Comparison of ENCODE assay signal across 1 cellular context in genomic region chr6:44133003-44133931, GRCh38.
TF ChIP-seq lines count a peak whose summit lies in the region.

No MANE protein-coding gene starts in this region.

TF ChIP-seq in K562, 482 proteins besides CTCF, POLR2A, EP300 and RAD21 (continued from another document and continues in another):
- TF ChIP-seq MGA (IDR thresholded peaks at IDR 0.05), result no peak
- no peak for TF ChIP-seq IFI16 (CRISPR knock-in tag; IDR thresholded peaks at IDR 0.05)
- no peak for TF ChIP-seq NR3C1 (CRISPR knock-in tag; IDR thresholded peaks at IDR 0.05)
- TF ChIP-seq NCOA6 (IDR thresholded peaks at IDR 0.05), result no peak
- TF ChIP-seq, protein P1, sequence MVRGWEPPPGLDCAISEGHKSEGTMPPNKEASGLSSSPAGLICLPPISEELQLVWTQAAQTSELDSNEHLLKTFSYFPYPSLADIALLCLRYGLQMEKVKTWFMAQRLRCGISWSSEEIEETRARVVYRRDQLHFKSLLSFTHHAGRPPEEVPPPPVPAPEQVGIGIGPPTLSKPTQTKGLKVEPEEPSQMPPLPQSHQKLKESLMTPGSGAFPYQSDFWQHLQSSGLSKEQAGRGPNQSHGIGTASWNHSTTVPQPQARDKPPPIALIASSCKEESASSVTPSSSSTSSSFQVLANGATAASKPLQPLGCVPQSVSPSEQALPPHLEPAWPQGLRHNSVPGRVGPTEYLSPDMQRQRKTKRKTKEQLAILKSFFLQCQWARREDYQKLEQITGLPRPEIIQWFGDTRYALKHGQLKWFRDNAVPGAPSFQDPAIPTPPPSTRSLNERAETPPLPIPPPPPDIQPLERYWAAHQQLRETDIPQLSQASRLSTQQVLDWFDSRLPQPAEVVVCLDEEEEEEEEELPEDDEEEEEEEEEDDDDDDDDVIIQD (CRISPR knock-in tag; IDR thresholded peaks at IDR 0.05), result no peak
- TF ChIP-seq ZKSCAN1 (IDR thresholded peaks at IDR 0.05; ENCODE audit: low read depth, low read length), result no peak
- no peak for TF ChIP-seq THAP7 (CRISPR knock-in tag; IDR thresholded peaks at IDR 0.05)
- TF ChIP-seq LARP7 (IDR thresholded peaks at IDR 0.05), result no peak
- no peak for TF ChIP-seq ATF1 (CRISPR knock-in tag; IDR thresholded peaks at IDR 0.05)
- TF ChIP-seq ATF1 (tag; IDR thresholded peaks at IDR 0.05), result no peak; the same call in 1 of the 2 replicates
- no peak for TF ChIP-seq CBFB (CRISPR knock-in tag; IDR thresholded peaks at IDR 0.05)
- TF ChIP-seq HMGN3 (IDR thresholded peaks at IDR 0.05; ENCODE audit: borderline replicate concordance, extremely low read depth, insufficient read length, low read depth, low read length), result no peak
- no peak for TF ChIP-seq RUNX1 (IDR thresholded peaks at IDR 0.05; ENCODE audit: low read depth)
- TF ChIP-seq CXXC5 (CRISPR knock-in tag; IDR thresholded peaks at IDR 0.05), result peak; percentile 18; the same call in 1 of the 2 replicates
- TF ChIP-seq POLR3G (IDR thresholded peaks at IDR 0.05; ENCODE audit: extremely low read depth, insufficient read length, insufficient replicate concordance), result no peak
- TF ChIP-seq, protein P2, sequence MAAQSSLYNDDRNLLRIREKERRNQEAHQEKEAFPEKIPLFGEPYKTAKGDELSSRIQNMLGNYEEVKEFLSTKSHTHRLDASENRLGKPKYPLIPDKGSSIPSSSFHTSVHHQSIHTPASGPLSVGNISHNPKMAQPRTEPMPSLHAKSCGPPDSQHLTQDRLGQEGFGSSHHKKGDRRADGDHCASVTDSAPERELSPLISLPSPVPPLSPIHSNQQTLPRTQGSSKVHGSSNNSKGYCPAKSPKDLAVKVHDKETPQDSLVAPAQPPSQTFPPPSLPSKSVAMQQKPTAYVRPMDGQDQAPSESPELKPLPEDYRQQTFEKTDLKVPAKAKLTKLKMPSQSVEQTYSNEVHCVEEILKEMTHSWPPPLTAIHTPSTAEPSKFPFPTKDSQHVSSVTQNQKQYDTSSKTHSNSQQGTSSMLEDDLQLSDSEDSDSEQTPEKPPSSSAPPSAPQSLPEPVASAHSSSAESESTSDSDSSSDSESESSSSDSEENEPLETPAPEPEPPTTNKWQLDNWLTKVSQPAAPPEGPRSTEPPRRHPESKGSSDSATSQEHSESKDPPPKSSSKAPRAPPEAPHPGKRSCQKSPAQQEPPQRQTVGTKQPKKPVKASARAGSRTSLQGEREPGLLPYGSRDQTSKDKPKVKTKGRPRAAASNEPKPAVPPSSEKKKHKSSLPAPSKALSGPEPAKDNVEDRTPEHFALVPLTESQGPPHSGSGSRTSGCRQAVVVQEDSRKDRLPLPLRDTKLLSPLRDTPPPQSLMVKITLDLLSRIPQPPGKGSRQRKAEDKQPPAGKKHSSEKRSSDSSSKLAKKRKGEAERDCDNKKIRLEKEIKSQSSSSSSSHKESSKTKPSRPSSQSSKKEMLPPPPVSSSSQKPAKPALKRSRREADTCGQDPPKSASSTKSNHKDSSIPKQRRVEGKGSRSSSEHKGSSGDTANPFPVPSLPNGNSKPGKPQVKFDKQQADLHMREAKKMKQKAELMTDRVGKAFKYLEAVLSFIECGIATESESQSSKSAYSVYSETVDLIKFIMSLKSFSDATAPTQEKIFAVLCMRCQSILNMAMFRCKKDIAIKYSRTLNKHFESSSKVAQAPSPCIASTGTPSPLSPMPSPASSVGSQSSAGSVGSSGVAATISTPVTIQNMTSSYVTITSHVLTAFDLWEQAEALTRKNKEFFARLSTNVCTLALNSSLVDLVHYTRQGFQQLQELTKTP (IDR thresholded peaks at IDR 0.05; ENCODE audit: low read depth in 1 of 2, partially characterized antibody in 2 of 2), result peak in 1 of 2 experiments; percentile 96
- no peak for TF ChIP-seq SRSF3 (IDR thresholded peaks at IDR 0.05; ENCODE audit: insufficient read depth, low read length)
- TF ChIP-seq ZNF507 (tag; conservative IDR thresholded peaks at IDR 0.05), result no peak
- no peak for TF ChIP-seq CC2D1A (IDR thresholded peaks at IDR 0.05)
- no peak for TF ChIP-seq FOXO4 (CRISPR knock-in tag; IDR thresholded peaks at IDR 0.05)
- no peak for TF ChIP-seq ZNF79 (CRISPR knock-in tag; IDR thresholded peaks at IDR 0.05; ENCODE audit: low read depth)
- TF ChIP-seq, protein P3, sequence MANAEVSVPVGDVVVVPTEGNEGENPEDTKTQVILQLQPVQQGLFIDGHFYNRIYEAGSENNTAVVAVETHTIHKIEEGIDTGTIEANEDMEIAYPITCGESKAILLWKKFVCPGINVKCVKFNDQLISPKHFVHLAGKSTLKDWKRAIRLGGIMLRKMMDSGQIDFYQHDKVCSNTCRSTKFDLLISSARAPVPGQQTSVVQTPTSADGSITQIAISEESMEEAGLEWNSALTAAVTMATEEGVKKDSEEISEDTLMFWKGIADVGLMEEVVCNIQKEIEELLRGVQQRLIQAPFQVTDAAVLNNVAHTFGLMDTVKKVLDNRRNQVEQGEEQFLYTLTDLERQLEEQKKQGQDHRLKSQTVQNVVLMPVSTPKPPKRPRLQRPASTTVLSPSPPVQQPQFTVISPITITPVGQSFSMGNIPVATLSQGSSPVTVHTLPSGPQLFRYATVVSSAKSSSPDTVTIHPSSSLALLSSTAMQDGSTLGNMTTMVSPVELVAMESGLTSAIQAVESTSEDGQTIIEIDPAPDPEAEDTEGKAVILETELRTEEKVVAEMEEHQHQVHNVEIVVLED (CRISPR knock-in tag; IDR thresholded peaks at IDR 0.05), result no peak
- no peak for TF ChIP-seq TGIF2 (CRISPR knock-in tag; IDR thresholded peaks at IDR 0.05)
- TF ChIP-seq EWSR1 (IDR thresholded peaks at IDR 0.05; ENCODE audit: borderline replicate concordance, low read depth, partially characterized antibody), result no peak
- no peak for TF ChIP-seq JUNB (CRISPR knock-in tag; conservative IDR thresholded peaks at IDR 0.05)
- TF ChIP-seq, protein P4, sequence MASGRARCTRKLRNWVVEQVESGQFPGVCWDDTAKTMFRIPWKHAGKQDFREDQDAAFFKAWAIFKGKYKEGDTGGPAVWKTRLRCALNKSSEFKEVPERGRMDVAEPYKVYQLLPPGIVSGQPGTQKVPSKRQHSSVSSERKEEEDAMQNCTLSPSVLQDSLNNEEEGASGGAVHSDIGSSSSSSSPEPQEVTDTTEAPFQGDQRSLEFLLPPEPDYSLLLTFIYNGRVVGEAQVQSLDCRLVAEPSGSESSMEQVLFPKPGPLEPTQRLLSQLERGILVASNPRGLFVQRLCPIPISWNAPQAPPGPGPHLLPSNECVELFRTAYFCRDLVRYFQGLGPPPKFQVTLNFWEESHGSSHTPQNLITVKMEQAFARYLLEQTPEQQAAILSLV (tag; IDR thresholded peaks at IDR 0.05), result no peak
- no peak for TF ChIP-seq SIN3B (IDR thresholded peaks at IDR 0.05; ENCODE audit: low read depth)
- TF ChIP-seq MTA3 (IDR thresholded peaks at IDR 0.05; ENCODE audit: borderline replicate concordance), result 0 out of 2 replicates have a peak, but pooled peaks have one; percentile 33
- TF ChIP-seq HNRNPUL1 (IDR thresholded peaks at IDR 0.05; ENCODE audit: low read length), result no peak
- no peak for TF ChIP-seq ZNF511 (CRISPR knock-in tag; IDR thresholded peaks at IDR 0.05)
- no peak for TF ChIP-seq JUN (IDR thresholded peaks at IDR 0.05; ENCODE audit: borderline replicate concordance, low read depth, low read length)
- TF ChIP-seq JUN (CRISPR knock-in tag; IDR thresholded peaks at IDR 0.05; ENCODE audit: borderline replicate concordance), result no peak
- TF ChIP-seq, protein P5, sequence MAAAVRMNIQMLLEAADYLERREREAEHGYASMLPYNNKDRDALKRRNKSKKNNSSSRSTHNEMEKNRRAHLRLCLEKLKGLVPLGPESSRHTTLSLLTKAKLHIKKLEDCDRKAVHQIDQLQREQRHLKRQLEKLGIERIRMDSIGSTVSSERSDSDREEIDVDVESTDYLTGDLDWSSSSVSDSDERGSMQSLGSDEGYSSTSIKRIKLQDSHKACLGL (CRISPR knock-in tag; IDR thresholded peaks at IDR 0.05; ENCODE audit: borderline replicate concordance, poor library complexity, severe bottlenecking), result no peak
- TF ChIP-seq ZBTB7A (IDR thresholded peaks at IDR 0.05; ENCODE audit: borderline replicate concordance, control insufficient read depth, low read depth, low read length), result peak; percentile 51; the same call in 1 of the 2 replicates
- no peak for TF ChIP-seq C11orf30 (IDR thresholded peaks at IDR 0.05; ENCODE audit: low read depth)
